Comparison of ENCODE assay signal across 8 cellular contexts in genomic region chr3:120093119-120093922, GRCh38. TPM values are rescaled to one million over a fixed set of nuclear protein-coding genes. Genes with fewer than 3 reads are reported as not detected.
DNase-seq lines count a peak whose midpoint lies in the region; ATAC-seq, FAIRE-seq and TF ChIP-seq lines count a peak whose summit lies in the region.

No MANE protein-coding gene starts in this region.

- H3K4me3 ChIP-seq in AG10803 (ENCODE audit: low read length) (peak overlapping the region; percentile 88), Panc1 (ENCODE audit: low read depth in 2 of 2, low read length in 2 of 2) (peak overlapping the region; percentile 81 to 98), mesenchymal stem cell (ENCODE audit: insufficient read depth in 1 of 2, low read depth in 1 of 2, low read length in 2 of 2) (peak overlapping the region; percentile 91), tibial artery (peak overlapping the region; percentile 64 to 95)

- H2BK5ac ChIP-seq in mesenchymal stem cell (ENCODE audit: low read depth, low read length, poor library complexity, severe bottlenecking), result peak overlapping the region; percentile 95

- peak overlapping the region; percentile 97 for H2BK120ac ChIP-seq in mesenchymal stem cell (ENCODE audit: low read depth, low read length)

- H4K8ac ChIP-seq in mesenchymal stem cell (ENCODE audit: low read length), result no peak overlapping the region

- peak overlapping the region in 1 of 2 experiments; percentile 100 for H3K14ac ChIP-seq in mesenchymal stem cell (ENCODE audit: low read length in 2 of 2)

- TF ChIP-seq POLR2A in GM12892 (IDR thresholded peaks at IDR 0.05; ENCODE audit: low read depth, low read length), result no peak

- H3K27ac ChIP-seq in Panc1 (ENCODE audit: low read length), result peak overlapping the region; percentile 89
- H3K27ac ChIP-seq in cingulate gyrus (ENCODE audit: low read depth, low read length), result peak overlapping the region; percentile 92
- peak overlapping the region; percentile 81 for H3K27ac ChIP-seq in mesenchymal stem cell (ENCODE audit: low read length, poor library complexity, severe bottlenecking)
- peak overlapping the region; percentile 92 to 97 for H3K27ac ChIP-seq in tibial artery

- H3K9ac ChIP-seq in mesenchymal stem cell (ENCODE audit: low read length), result peak overlapping the region; percentile 100

- WGBS in mesenchymal stem cell, result 0% methylated on average over 10 of the region's 22 CpGs

- CTCF ChIA-PET in Panc1 (lab: Charles Lee), result no interaction called here

- in situ Hi-C loops in Panc1 (cut with HindIII; ENCODE audit: low pct_unique_long_range_greater_than_20kb, low sequenced_read_pairs), result no loop called here

- H3K23ac ChIP-seq in mesenchymal stem cell (ENCODE audit: low read length in 2 of 2), result no peak overlapping the region

- H2BK12ac ChIP-seq in mesenchymal stem cell (ENCODE audit: low read length in 2 of 2), result no peak overlapping the region

- TF ChIP-seq CTCF in AG10803 (conservative IDR thresholded peaks at IDR 0.05; ENCODE audit: low read length), result no peak
- no peak for TF ChIP-seq CTCF in Panc1 (IDR thresholded peaks at IDR 0.05)
- TF ChIP-seq CTCF in tibial artery (IDR thresholded peaks at IDR 0.05), result no peak

- POLR2A ChIA-PET in Panc1 (lab: Charles Lee), result no interaction called here

- DNase-seq in AG10803 (ENCODE audit: low read depth) (peak; percentile 86), GM12892 (ENCODE audit: insufficient read length) (no peak), Panc1 (ENCODE audit: low read depth, low spot score) (no peak), mesenchymal stem cell (peak; percentile 93), tibial artery (no peak), cerebellar nuclear complex (lab: John Stamatoyannopoulos, UW) (no peak)

- BruUV-seq in Panc1 (replicated peaks; lab: Mats Ljungman, UMichigan), result no TSS peak

- H4K91ac ChIP-seq in mesenchymal stem cell (ENCODE audit: low read length), result peak overlapping the region; percentile 98

- H3K4ac ChIP-seq in mesenchymal stem cell (ENCODE audit: low read depth in 1 of 2, low read length in 2 of 2), result peak overlapping the region in 1 of 2 experiments; percentile 91

- ATAC-seq in Panc1 (no peak), HG02840 (IDR thresholded peaks at IDR 0.05; ENCODE audit: low FRiP score, unreplicated experiment) (no peak)

- peak overlapping the region; percentile 99 for H2BK15ac ChIP-seq in mesenchymal stem cell (ENCODE audit: low read depth, poor library complexity, severe bottlenecking)

- H3K79me1 ChIP-seq in mesenchymal stem cell (replicated peaks; ENCODE audit: low read length, poor library complexity, severe bottlenecking), result peaks cover 3% of the 10 kb centered on the region

- intact Hi-C loops in Panc1 (cut with micrococcal nuclease; ENCODE audit: unreplicated experiment), result loop anchor here (10.0 kb wide), 1 partner anchor 199 kb away; no protein-coding TSS in a partner anchor
- intact Hi-C loops in tibial artery (cut with DNase I; ENCODE audit: low total_unique reads), result loop anchor here (10.0 kb wide), 1 partner anchor 651 kb away; the partner anchor contains the start of genes GTF2E1 and RABL3

- H3K27me3 ChIP-seq in Panc1 (ENCODE audit: control insufficient read depth, insufficient read depth, low read length) (no peaks in the 10 kb centered on the region), mesenchymal stem cell (ENCODE audit: control insufficient read depth in 1 of 2, insufficient read depth in 1 of 2, low read length in 2 of 2) (no peaks in the 10 kb centered on the region), tibial artery (no peaks in the 10 kb centered on the region)

- peaks cover 4% of the 10 kb centered on the region; the same call in 1 of the 2 replicates for H3K4me1 ChIP-seq in Panc1 (ENCODE audit: control insufficient read depth, insufficient read depth, low read length)
- H3K4me1 ChIP-seq in mesenchymal stem cell (ENCODE audit: control insufficient read depth, insufficient read depth, low read depth, low read length), result peaks cover 3% of the 10 kb centered on the region
- peaks cover 0 to 44% (median 17%) of the 10 kb centered on the region in 4 donors for H3K4me1 ChIP-seq in tibial artery

- H2AK5ac ChIP-seq in mesenchymal stem cell (ENCODE audit: low read length, severe bottlenecking), result no peak overlapping the region

- H3K36me3 ChIP-seq in Panc1 (ENCODE audit: control insufficient read depth, insufficient read depth, low read length) (peaks cover 4% of the 10 kb centered on the region; the same call in 1 of the 2 replicates), mesenchymal stem cell (ENCODE audit: control insufficient read depth in 1 of 2, insufficient read depth in 2 of 2, low read depth in 1 of 2, low read length in 2 of 2) (peaks cover 1 to 3% of the 10 kb centered on the region in 2 experiments), tibial artery (peaks cover 0 to 1% (median 0%) of the 10 kb centered on the region in 3 donors)

- H3K9me3 ChIP-seq in Panc1 (ENCODE audit: control insufficient read depth, insufficient read depth, low read depth, low read length) (no peaks in the 10 kb centered on the region), mesenchymal stem cell (ENCODE audit: control insufficient read depth, low read length) (no peaks in the 10 kb centered on the region), tibial artery (no peaks in the 10 kb centered on the region)

- FAIRE-seq in GM12892 (lab: Jason Lieb, UNC), result peak; percentile 62

- no peak overlapping the region for H2AFZ ChIP-seq in mesenchymal stem cell (ENCODE audit: low read depth, low read length)

- H3K18ac ChIP-seq in mesenchymal stem cell (ENCODE audit: low read depth in 1 of 2, low read length in 2 of 2), result peak overlapping the region in 1 of 2 experiments; percentile 100

- H3K4me2 ChIP-seq in mesenchymal stem cell (ENCODE audit: low read length, poor library complexity, severe bottlenecking), result peak overlapping the region; percentile 18

RNA-seq across cellular contexts. Expression of gene GSK3B, which starts 0.9 kb away (rescaled TPM):
- 25.9 TPM for polyA plus RNA-seq in GM12892 (2012; ENCODE audit: missing spikeins)
- total RNA-seq in Panc1 (2021; ENCODE audit: unreplicated experiment), result 35.3 TPM
- 14.5 TPM for polyA plus RNA-seq in Panc1 (2012; ENCODE audit: insufficient read length)
- polyA plus RNA-seq in mesenchymal stem cell (2013, experiment 1 of 2), result 61.0 TPM
- 59.5 TPM for polyA plus RNA-seq in mesenchymal stem cell (2013, experiment 2 of 2)

Comparison
In these comparisons a context has a peak if more than half of its experiments do, and no peak if none do; other contexts are left out.
1. DNase-seq: peak in AG10803 (single experiment) and mesenchymal stem cell (single experiment); none in GM12892 (single experiment), Panc1 (single experiment), tibial artery (0 of 2) and cerebellar nuclear complex (0 of 2).
2. Peak in every context shown above with its lines, with median percentiles within 50 percentile points of each other: H3K4me3 ChIP-seq and H3K27ac ChIP-seq.